ENCODE assay signal across 23 cellular contexts in genomic region chr7:117273325-117274292, GRCh38. TPM values are rescaled to one million over a fixed set of nuclear protein-coding genes. Genes with fewer than 3 reads are reported as not detected.
A peak's percentile ranks its signal among the peaks of the same experiment; 100 is the strongest.
DNase-seq lines count a peak whose midpoint lies in the region; ATAC-seq and TF ChIP-seq lines count a peak whose summit lies in the region.
"Had no signal": no experiment of that assay in that cellular context is flagged by ENCODE, and none has a peak within 500 bp of the region (broad histone marks: within the 10 kb centered on the region; RNA-seq: fewer than 3 reads in every experiment).

No MANE protein-coding gene starts in this region.

- no peak for TF ChIP-seq CTCF in nephron progenitor cell (IDR thresholded peaks at IDR 0.05)

- peaks cover 3% of the 10 kb centered on the region for H3K27me3 Mint-ChIP-seq in nephron progenitor cell (ENCODE audit: low read depth, poor library complexity)
- peaks cover 11% of the 10 kb centered on the region for H3K27me3 Mint-ChIP-seq in activated T-cell treated with anti-CD3 and anti-CD28 coated beads, Interleukin-2, amount 50 U/mL, for 4 hours (ENCODE audit: low read depth)

- ATAC-seq in GM18520 (IDR thresholded peaks at IDR 0.05; ENCODE audit: unreplicated experiment) = no peak
- no peak for ATAC-seq in activated T-cell treated with anti-CD3 and anti-CD28 coated beads, Interleukin-2, amount 50 U/mL, for 4 hours
- ATAC-seq: activated CD4-positive, alpha-beta T cell treated with anti-CD3 and anti-CD28 coated beads for 36 hours; CD8-positive, alpha-beta T cell; GM12878; PC-3; right lobe of liver had no signal

- peak overlapping the region; percentile 62 for H3K27ac Mint-ChIP-seq in nephron progenitor cell
- H3K27ac Mint-ChIP-seq: activated CD4-positive, alpha-beta T cell treated with anti-CD3 and anti-CD28 coated beads for 36 hours; CD8-positive, alpha-beta T cell; IgD-negative memory B cell had no signal

- H3K9me3 Mint-ChIP-seq in nephron progenitor cell = no peaks in the 10 kb centered on the region
- H3K9me3 Mint-ChIP-seq in activated T-cell treated with anti-CD3 and anti-CD28 coated beads, Interleukin-2, amount 50 U/mL, for 4 hours = no peaks in the 10 kb centered on the region
- H3K9me3 Mint-ChIP-seq: CD8-positive, alpha-beta T cell; IgD-negative memory B cell had no signal

- no peaks in the 10 kb centered on the region for H3K36me3 Mint-ChIP-seq in nephron progenitor cell (ENCODE audit: low read depth)
- no peaks in the 10 kb centered on the region for H3K36me3 Mint-ChIP-seq in activated T-cell treated with anti-CD3 and anti-CD28 coated beads, Interleukin-2, amount 50 U/mL, for 4 hours (ENCODE audit: insufficient read depth)
- H3K36me3 Mint-ChIP-seq: CD8-positive, alpha-beta T cell; IgD-negative memory B cell had no signal

- peak; percentile 16 for DNase-seq in DMS153 treated with DMSO at 0.1 percent for 48 hours (lab: John Stamatoyannopoulos, UW; ENCODE audit: unreplicated experiment)
- DNase-seq in NCI-H128 (lab: John Stamatoyannopoulos, UW; ENCODE audit: unreplicated experiment) = peak; percentile 30
- DNase-seq in NCI-H748 treated with DMSO at 0.1 percent for 48 hours (lab: John Stamatoyannopoulos, UW) = peak; percentile 16
- no peak for DNase-seq in nephron progenitor cell
- DNase-seq in NCI-H1436 (lab: John Stamatoyannopoulos, UW) = no peak
- DNase-seq in GM19238 (ENCODE audit: insufficient read length, low spot score) = no peak
- no peak for DNase-seq in activated T-cell treated with anti-CD3 and anti-CD28 coated beads, Interleukin-2, amount 50 U/mL, for 4 hours
- DNase-seq: activated CD4-positive, alpha-beta T cell treated with anti-CD3 and anti-CD28 coated beads for 36 hours; activated effector memory CD4-positive, alpha-beta T cell treated with anti-CD3 and anti-CD28 coated beads, Interleukin-2, amount 50 U/mL, for 16 hours; amygdala; CD8-positive, alpha-beta T cell; cerebellar nuclear complex; foreskin fibroblast; hypothalamus; kidney glomerular epithelial cell; NCI-H510A treated with DMSO at 0.1 percent for 48 hours; PC-3; right lobe of liver; T-helper 9 cell had no signal

- H3K4me1 Mint-ChIP-seq in nephron progenitor cell = peaks cover 35% of the 10 kb centered on the region
- no peaks in the 10 kb centered on the region for H3K4me1 Mint-ChIP-seq in activated T-cell treated with anti-CD3 and anti-CD28 coated beads, Interleukin-2, amount 50 U/mL, for 4 hours (ENCODE audit: low read depth)
- H3K4me1 Mint-ChIP-seq: IgD-negative memory B cell had no signal

- H3K4me3 Mint-ChIP-seq in nephron progenitor cell = no peak overlapping the region
- no peak overlapping the region for H3K4me3 Mint-ChIP-seq in activated T-cell treated with anti-CD3 and anti-CD28 coated beads, Interleukin-2, amount 50 U/mL, for 4 hours
- H3K4me3 Mint-ChIP-seq: activated CD4-positive, alpha-beta T cell treated with anti-CD3 and anti-CD28 coated beads for 36 hours; CD8-positive, alpha-beta T cell; IgD-negative memory B cell had no signal

RNA-seq across cellular contexts. Expression of gene WNT2, which starts 49.2 kb away (rescaled TPM):
- not detected for total RNA-seq in activated T-cell treated with anti-CD3 and anti-CD28 coated beads, Interleukin-2, amount 50 U/mL, for 4 hours
- total RNA-seq: activated CD4-positive, alpha-beta T cell treated with anti-CD3 and anti-CD28 coated beads for 36 hours; CD8-positive, alpha-beta T cell; H4; PC-3 had no signal

Comparison
In these comparisons a context has a peak if more than half of its experiments do, and no peak if none do; other contexts are left out.
1. DNase-seq: peak in DMS153 treated with DMSO at 0.1 percent for 48 hours (single experiment), NCI-H128 (single experiment) and NCI-H748 treated with DMSO at 0.1 percent for 48 hours (single experiment); none in nephron progenitor cell (single experiment), NCI-H1436 (single experiment), GM19238 (single experiment) and activated T-cell treated with anti-CD3 and anti-CD28 coated beads, Interleukin-2, amount 50 U/mL, for 4 hours (single experiment).